Comparison of ENCODE assay signal across 14 cellular contexts in the genomic region with DNA sequence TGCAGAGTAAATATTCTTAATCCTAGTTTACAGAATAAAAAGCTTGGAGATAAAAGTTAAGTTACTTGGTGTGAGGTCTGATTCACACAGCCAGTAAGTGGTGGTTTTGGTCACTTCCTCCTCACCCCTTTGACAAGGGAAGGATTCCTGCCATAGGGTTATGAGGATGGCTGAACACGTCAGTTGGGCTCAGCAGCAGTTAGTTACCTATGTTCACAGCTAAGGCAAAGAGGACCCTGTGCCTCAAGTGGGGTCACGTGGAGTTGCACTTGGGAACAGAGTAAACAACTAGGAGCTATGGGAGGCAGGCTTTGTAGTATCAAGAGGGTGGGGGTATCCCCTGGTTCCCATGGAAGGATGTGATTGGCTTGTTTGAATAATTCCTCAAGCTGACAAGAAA.
DNase-seq lines count a peak whose midpoint lies in the region; ATAC-seq and TF ChIP-seq lines count a peak whose summit lies in the region.
"Had no signal": no experiment of that assay in that cellular context is flagged by ENCODE, and none has a peak within 500 bp of the region (broad histone marks: within the 10 kb centered on the region; RNA-seq: fewer than 3 reads in every experiment).

No MANE protein-coding gene starts in this region.

- in situ Hi-C loops in KBM-7 (cut with MboI; ENCODE audit: low pct_unique_long_range_greater_than_20kb, low sequenced_read_pairs) = no loop called here

- intact Hi-C loops in lower lobe of right lung (cut with DNase I) (no loop called here), body of pancreas (cut with DNase I) (no loop called here)

- WGBS in body of pancreas, 2 donors = 84 to 86% methylated on average over 2 of the region's 2 CpGs
- WGBS in tibial nerve, 2 donors = 92 to 93% methylated on average over 2 of the region's 2 CpGs

- H3K4me3 ChIP-seq in lower lobe of right lung (no peak overlapping the region), body of pancreas (no peak overlapping the region), tibial nerve (no peak overlapping the region)
- H3K4me3 ChIP-seq: colonic mucosa, PC-9 had no signal

- DNase-seq in NCI-H345 (lab: John Stamatoyannopoulos, UW) = peak; percentile 20
- no peak for DNase-seq in NCI-H345 treated with DMSO at 0.1 percent for 48 hours (lab: John Stamatoyannopoulos, UW; ENCODE audit: unreplicated experiment)
- DNase-seq in KBM-7 = peak; percentile 37
- no peak for DNase-seq in WTC11 (ENCODE audit: low spot score)
- DNase-seq in lower lobe of right lung = no peak
- no peak for DNase-seq in body of pancreas
- DNase-seq in tibial nerve (ENCODE audit: low spot score in 2 of 2) = no peak
- DNase-seq: colonic mucosa, HFFc6, midbrain, PC-9 had no signal

- no peak overlapping the region for H3K27ac ChIP-seq in lower lobe of right lung
- no peak overlapping the region for H3K27ac ChIP-seq in body of pancreas
- H3K27ac ChIP-seq in tibial nerve = no peak overlapping the region
- H3K27ac ChIP-seq: colonic mucosa, PC-9 had no signal

- no peak for TF ChIP-seq EP300 in tibial nerve (IDR thresholded peaks at IDR 0.05)

- H3K36me3 ChIP-seq in lower lobe of right lung (no peaks in the 10 kb centered on the region), body of pancreas (replicated peaks in 1 of 2; ENCODE audit: insufficient read depth in 1 of 2, low read depth in 2 of 2) (no peaks in the 10 kb centered on the region), tibial nerve (no peaks in the 10 kb centered on the region)
- H3K36me3 ChIP-seq: colonic mucosa had no signal

- H3K27me3 ChIP-seq in lower lobe of right lung (ENCODE audit: low read depth) (no peaks in the 10 kb centered on the region), body of pancreas (no peaks in the 10 kb centered on the region), tibial nerve (no peaks in the 10 kb centered on the region)
- H3K27me3 ChIP-seq: colonic mucosa had no signal

- TF ChIP-seq CTCF in WTC11 (IDR thresholded peaks at IDR 0.05) (no peak), lower lobe of right lung (IDR thresholded peaks at IDR 0.05) (no peak), body of pancreas (IDR thresholded peaks at IDR 0.05) (no peak), tibial nerve (IDR thresholded peaks at IDR 0.05) (no peak)

- no peaks in the 10 kb centered on the region for H3K27me3 Mint-ChIP-seq in WTC11 (ENCODE audit: low read depth)
- H3K27me3 Mint-ChIP-seq in stimulated activated memory B cell treated with anti-CD40 and anti-IgM and Interleukin-4, amounts not matched to agents 10 μg/mL and 1 μg/mL and 100 μg/mL, for 72 hours = no peaks in the 10 kb centered on the region

- H3K4me3 Mint-ChIP-seq in WTC11 = no peak overlapping the region
- no peak overlapping the region for H3K4me3 Mint-ChIP-seq in stimulated activated memory B cell treated with anti-CD40 and anti-IgM and Interleukin-4, amounts not matched to agents 10 μg/mL and 1 μg/mL and 100 μg/mL, for 72 hours
- H3K4me3 Mint-ChIP-seq: activated T-helper 17 cell treated with anti-CD3 and anti-CD28 coated beads, Interleukin-2, amount 50 U/mL, for 72 hours; HFFc6 had no signal

- H3K36me3 Mint-ChIP-seq in WTC11 = no peaks in the 10 kb centered on the region
- peaks cover 5% of the 10 kb centered on the region for H3K36me3 Mint-ChIP-seq in stimulated activated memory B cell treated with anti-CD40 and anti-IgM and Interleukin-4, amounts not matched to agents 10 μg/mL and 1 μg/mL and 100 μg/mL, for 72 hours

- POLR2A ChIA-PET in WTC11 (lab: Charles Lee) = no interaction called here

- no peaks in the 10 kb centered on the region for H3K4me1 ChIP-seq in lower lobe of right lung
- no peaks in the 10 kb centered on the region for H3K4me1 ChIP-seq in body of pancreas
- H3K4me1 ChIP-seq in tibial nerve = peaks cover 0 to 23% (median 0%) of the 10 kb centered on the region in 4 donors
- H3K4me1 ChIP-seq: colonic mucosa had no signal

- H3K9me3 ChIP-seq in lower lobe of right lung = no peaks in the 10 kb centered on the region
- H3K9me3 ChIP-seq in body of pancreas = no peaks in the 10 kb centered on the region
- H3K9me3 ChIP-seq in tibial nerve = no peaks in the 10 kb centered on the region
- H3K9me3 ChIP-seq: colonic mucosa had no signal

- CTCF ChIA-PET in WTC11 (lab: Charles Lee) = interaction anchor here (0.7 kb wide), 1 partner anchor 311 kb away, joined by 3 read pairs; no protein-coding TSS in a partner anchor

- ATAC-seq in WTC11 (peak; percentile 90), lower lobe of right lung (peak; percentile 59 to 60), body of pancreas (no peak)
- no peak for ATAC-seq in stimulated activated memory B cell treated with anti-CD40 and anti-IgM and Interleukin-4, amounts not matched to agents 10 μg/mL and 1 μg/mL and 100 μg/mL, for 72 hours
- ATAC-seq: activated T-helper 17 cell treated with anti-CD3 and anti-CD28 coated beads, Interleukin-2, amount 50 U/mL, for 72 hours; sciatic nerve had no signal

- no peak for TF ChIP-seq POLR2A in body of pancreas (IDR thresholded peaks at IDR 0.05)
- TF ChIP-seq POLR2A in tibial nerve (IDR thresholded peaks at IDR 0.05) = no peak

- H3K9me3 Mint-ChIP-seq in WTC11 = no peaks in the 10 kb centered on the region
- H3K9me3 Mint-ChIP-seq in stimulated activated memory B cell treated with anti-CD40 and anti-IgM and Interleukin-4, amounts not matched to agents 10 μg/mL and 1 μg/mL and 100 μg/mL, for 72 hours = peaks cover 4% of the 10 kb centered on the region
- H3K9me3 Mint-ChIP-seq: activated T-helper 17 cell treated with anti-CD3 and anti-CD28 coated beads, Interleukin-2, amount 50 U/mL, for 72 hours; HFFc6 had no signal

- H3K4me1 Mint-ChIP-seq in WTC11 = peaks cover 47% of the 10 kb centered on the region
- peaks cover 56% of the 10 kb centered on the region for H3K4me1 Mint-ChIP-seq in stimulated activated memory B cell treated with anti-CD40 and anti-IgM and Interleukin-4, amounts not matched to agents 10 μg/mL and 1 μg/mL and 100 μg/mL, for 72 hours

- H3K27ac Mint-ChIP-seq in WTC11 = peak overlapping the region; percentile 71
- no peak overlapping the region for H3K27ac Mint-ChIP-seq in stimulated activated memory B cell treated with anti-CD40 and anti-IgM and Interleukin-4, amounts not matched to agents 10 μg/mL and 1 μg/mL and 100 μg/mL, for 72 hours
- H3K27ac Mint-ChIP-seq: activated T-helper 17 cell treated with anti-CD3 and anti-CD28 coated beads, Interleukin-2, amount 50 U/mL, for 72 hours; HFFc6 had no signal

TF ChIP-seq in WTC11, 78 proteins besides CTCF, POLR2A, EP300 and RAD21:
- TF ChIP-seq, protein P1, sequence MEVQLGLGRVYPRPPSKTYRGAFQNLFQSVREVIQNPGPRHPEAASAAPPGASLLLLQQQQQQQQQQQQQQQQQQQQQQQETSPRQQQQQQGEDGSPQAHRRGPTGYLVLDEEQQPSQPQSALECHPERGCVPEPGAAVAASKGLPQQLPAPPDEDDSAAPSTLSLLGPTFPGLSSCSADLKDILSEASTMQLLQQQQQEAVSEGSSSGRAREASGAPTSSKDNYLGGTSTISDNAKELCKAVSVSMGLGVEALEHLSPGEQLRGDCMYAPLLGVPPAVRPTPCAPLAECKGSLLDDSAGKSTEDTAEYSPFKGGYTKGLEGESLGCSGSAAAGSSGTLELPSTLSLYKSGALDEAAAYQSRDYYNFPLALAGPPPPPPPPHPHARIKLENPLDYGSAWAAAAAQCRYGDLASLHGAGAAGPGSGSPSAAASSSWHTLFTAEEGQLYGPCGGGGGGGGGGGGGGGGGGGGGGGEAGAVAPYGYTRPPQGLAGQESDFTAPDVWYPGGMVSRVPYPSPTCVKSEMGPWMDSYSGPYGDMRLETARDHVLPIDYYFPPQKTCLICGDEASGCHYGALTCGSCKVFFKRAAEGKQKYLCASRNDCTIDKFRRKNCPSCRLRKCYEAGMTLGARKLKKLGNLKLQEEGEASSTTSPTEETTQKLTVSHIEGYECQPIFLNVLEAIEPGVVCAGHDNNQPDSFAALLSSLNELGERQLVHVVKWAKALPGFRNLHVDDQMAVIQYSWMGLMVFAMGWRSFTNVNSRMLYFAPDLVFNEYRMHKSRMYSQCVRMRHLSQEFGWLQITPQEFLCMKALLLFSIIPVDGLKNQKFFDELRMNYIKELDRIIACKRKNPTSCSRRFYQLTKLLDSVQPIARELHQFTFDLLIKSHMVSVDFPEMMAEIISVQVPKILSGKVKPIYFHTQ (CRISPR knock-in tag; IDR thresholded peaks at IDR 0.05) = no peak
- TF ChIP-seq NR3C1 (CRISPR knock-in tag; conservative IDR thresholded peaks at IDR 0.05; ENCODE audit: low read depth) (no peak), ZNF232 (CRISPR knock-in tag; IDR thresholded peaks at IDR 0.05) (no peak)
- TF ChIP-seq, protein P2, sequence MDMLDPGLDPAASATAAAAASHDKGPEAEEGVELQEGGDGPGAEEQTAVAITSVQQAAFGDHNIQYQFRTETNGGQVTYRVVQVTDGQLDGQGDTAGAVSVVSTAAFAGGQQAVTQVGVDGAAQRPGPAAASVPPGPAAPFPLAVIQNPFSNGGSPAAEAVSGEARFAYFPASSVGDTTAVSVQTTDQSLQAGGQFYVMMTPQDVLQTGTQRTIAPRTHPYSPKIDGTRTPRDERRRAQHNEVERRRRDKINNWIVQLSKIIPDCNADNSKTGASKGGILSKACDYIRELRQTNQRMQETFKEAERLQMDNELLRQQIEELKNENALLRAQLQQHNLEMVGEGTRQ (CRISPR knock-in tag; IDR thresholded peaks at IDR 0.05) = peak; percentile 73
- TF ChIP-seq, protein P3, sequence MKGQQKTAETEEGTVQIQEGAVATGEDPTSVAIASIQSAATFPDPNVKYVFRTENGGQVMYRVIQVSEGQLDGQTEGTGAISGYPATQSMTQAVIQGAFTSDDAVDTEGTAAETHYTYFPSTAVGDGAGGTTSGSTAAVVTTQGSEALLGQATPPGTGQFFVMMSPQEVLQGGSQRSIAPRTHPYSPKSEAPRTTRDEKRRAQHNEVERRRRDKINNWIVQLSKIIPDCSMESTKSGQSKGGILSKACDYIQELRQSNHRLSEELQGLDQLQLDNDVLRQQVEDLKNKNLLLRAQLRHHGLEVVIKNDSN (CRISPR knock-in tag; IDR thresholded peaks at IDR 0.05) = peak; percentile 50; the same call in 1 of the 2 replicates

Comparison
In these comparisons a context has a peak if more than half of its experiments do, and no peak if none do; other contexts are left out.
1. DNase-seq: peak in NCI-H345 (single experiment) and KBM-7 (single experiment); none in NCI-H345 treated with DMSO at 0.1 percent for 48 hours (single experiment), WTC11 (single experiment), lower lobe of right lung (single experiment), body of pancreas (0 of 4) and tibial nerve (0 of 2).
2. ATAC-seq: peak in WTC11 (single experiment) and lower lobe of right lung (2 of 2); none in body of pancreas (single experiment) and stimulated activated memory B cell treated with anti-CD40 and anti-IgM and Interleukin-4, amounts not matched to agents 10 μg/mL and 1 μg/mL and 100 μg/mL, for 72 hours (single experiment).